ENCODE assay signal across 11 cellular contexts in the genomic region with DNA sequence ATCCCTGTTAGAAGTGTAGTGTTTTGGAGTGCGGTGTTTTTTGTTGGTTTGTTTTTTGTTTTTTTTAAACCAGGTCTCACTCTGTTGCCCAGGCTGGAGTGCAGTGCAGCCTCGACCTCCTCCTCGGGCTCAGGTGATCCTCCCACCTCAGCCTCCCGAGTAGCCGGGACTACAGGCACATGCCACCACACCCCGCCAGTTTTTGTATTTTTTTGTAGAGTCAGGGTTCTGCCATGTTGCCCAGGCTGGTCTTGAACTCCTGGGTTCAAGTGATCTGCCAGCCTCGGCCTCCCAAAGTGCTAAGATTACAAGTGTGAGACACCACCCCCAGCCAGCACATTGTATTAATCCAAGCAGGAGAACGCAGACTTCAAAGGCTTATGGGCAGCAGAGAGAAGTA. TPM values are rescaled to one million over a fixed set of nuclear protein-coding genes. Genes with fewer than 3 reads are reported as not detected.
A peak's percentile ranks its signal among the peaks of the same experiment; 100 is the strongest.
DNase-seq lines count a peak whose midpoint lies in the region; ATAC-seq lines count a peak whose summit lies in the region.
"Had no signal": no experiment of that assay in that cellular context is flagged by ENCODE, and none has a peak within 500 bp of the region (broad histone marks: within the 10 kb centered on the region; RNA-seq: fewer than 3 reads in every experiment).

No MANE protein-coding gene starts in this region.

- no peaks in the 10 kb centered on the region for H3K27me3 Mint-ChIP-seq in stimulated activated naive CD8-positive, alpha-beta T cell treated with anti-CD3 and anti-CD28 coated beads, Interleukin-15, Interleukin-2, amounts not matched to agents 100 ng/mL and 50 ng/mL, for 24 hours
- H3K27me3 Mint-ChIP-seq in T-helper 17 cell, result no peaks in the 10 kb centered on the region
- peaks cover 8 to 10% (median 9%) of the 10 kb centered on the region in 3 donors for H3K27me3 Mint-ChIP-seq in immature natural killer cell (ENCODE audit: low read depth in 3 of 3)

- no peak for DNase-seq in stimulated activated naive CD8-positive, alpha-beta T cell treated with anti-CD3 and anti-CD28 coated beads, Interleukin-15, Interleukin-2, amounts not matched to agents 100 U/mL and 50 U/mL, for 24 hours
- no peak for DNase-seq in T-helper 17 cell
- DNase-seq in immature natural killer cell, result no peak
- DNase-seq in activated effector memory CD4-positive, alpha-beta T cell treated with Interleukin-2 at 50 U/mL for 16 hours, result no peak
- DNase-seq in NCI-H2081 (lab: John Stamatoyannopoulos, UW), result no peak
- DNase-seq in NCI-H1105 treated with DMSO at 0.1 percent for 48 hours (lab: John Stamatoyannopoulos, UW), result no peak
- no peak for DNase-seq in retina
- DNase-seq: endodermal cell, NCI-H1436 treated with DMSO at 0.1 percent for 48 hours, spleen had no signal

- H3K4me3 Mint-ChIP-seq in stimulated activated naive CD8-positive, alpha-beta T cell treated with anti-CD3 and anti-CD28 coated beads, Interleukin-15, Interleukin-2, amounts not matched to agents 100 ng/mL and 50 ng/mL, for 24 hours, result peak overlapping the region; percentile 82
- H3K4me3 Mint-ChIP-seq in T-helper 17 cell, result peak overlapping the region; percentile 87
- H3K4me3 Mint-ChIP-seq in immature natural killer cell, result peak overlapping the region; percentile 19 to 92 (median 50)

- H3K27ac Mint-ChIP-seq in stimulated activated naive CD8-positive, alpha-beta T cell treated with anti-CD3 and anti-CD28 coated beads, Interleukin-15, Interleukin-2, amounts not matched to agents 100 ng/mL and 50 ng/mL, for 24 hours, result peak overlapping the region; percentile 85
- H3K27ac Mint-ChIP-seq in T-helper 17 cell (peak overlapping the region; percentile 96), immature natural killer cell (peak overlapping the region; percentile 29 to 90 (median 83))

- H3K9me3 ChIP-seq in T-helper 17 cell (ENCODE audit: control insufficient read depth, low read length, poor library complexity, severe bottlenecking), result no peaks in the 10 kb centered on the region
- H3K9me3 ChIP-seq: spleen had no signal

- no peak for ATAC-seq in stimulated activated naive CD8-positive, alpha-beta T cell treated with anti-CD3 and anti-CD28 coated beads, Interleukin-15, Interleukin-2, amounts not matched to agents 100 U/mL and 50 U/mL, for 24 hours
- no peak for ATAC-seq in T-helper 17 cell

- no peaks in the 10 kb centered on the region for H3K9me3 Mint-ChIP-seq in stimulated activated naive CD8-positive, alpha-beta T cell treated with anti-CD3 and anti-CD28 coated beads, Interleukin-15, Interleukin-2, amounts not matched to agents 100 ng/mL and 50 ng/mL, for 24 hours
- no peaks in the 10 kb centered on the region for H3K9me3 Mint-ChIP-seq in immature natural killer cell
- H3K9me3 Mint-ChIP-seq: endodermal cell had no signal

- peaks cover 37% of the 10 kb centered on the region for H3K4me1 Mint-ChIP-seq in stimulated activated naive CD8-positive, alpha-beta T cell treated with anti-CD3 and anti-CD28 coated beads, Interleukin-15, Interleukin-2, amounts not matched to agents 100 ng/mL and 50 ng/mL, for 24 hours (ENCODE audit: low read depth)
- peaks cover 34% of the 10 kb centered on the region for H3K4me1 Mint-ChIP-seq in T-helper 17 cell
- peaks cover 34 to 44% of the 10 kb centered on the region in 2 donors for H3K4me1 Mint-ChIP-seq in immature natural killer cell

- peaks cover 28% of the 10 kb centered on the region for H3K36me3 Mint-ChIP-seq in stimulated activated naive CD8-positive, alpha-beta T cell treated with anti-CD3 and anti-CD28 coated beads, Interleukin-15, Interleukin-2, amounts not matched to agents 100 ng/mL and 50 ng/mL, for 24 hours (ENCODE audit: low read depth)
- H3K36me3 Mint-ChIP-seq in T-helper 17 cell (ENCODE audit: low read depth) (peaks cover 6% of the 10 kb centered on the region), immature natural killer cell (no peaks in the 10 kb centered on the region)

RNA-seq across cellular contexts. Expression of a gene that starts 1.3 kb away (rescaled TPM):
- 10 to 100 TPM; 37.4 to 44.4 TPM for total RNA-seq in T-helper 17 cell
- 10 to 100 TPM in 1 of 3 donors, 1 to 10 TPM in 2; 5.0 to 16.0 (median 5.3) TPM for polyA plus RNA-seq in immature natural killer cell
